ENCODE assay signal across 1 cellular context in the genomic region with DNA sequence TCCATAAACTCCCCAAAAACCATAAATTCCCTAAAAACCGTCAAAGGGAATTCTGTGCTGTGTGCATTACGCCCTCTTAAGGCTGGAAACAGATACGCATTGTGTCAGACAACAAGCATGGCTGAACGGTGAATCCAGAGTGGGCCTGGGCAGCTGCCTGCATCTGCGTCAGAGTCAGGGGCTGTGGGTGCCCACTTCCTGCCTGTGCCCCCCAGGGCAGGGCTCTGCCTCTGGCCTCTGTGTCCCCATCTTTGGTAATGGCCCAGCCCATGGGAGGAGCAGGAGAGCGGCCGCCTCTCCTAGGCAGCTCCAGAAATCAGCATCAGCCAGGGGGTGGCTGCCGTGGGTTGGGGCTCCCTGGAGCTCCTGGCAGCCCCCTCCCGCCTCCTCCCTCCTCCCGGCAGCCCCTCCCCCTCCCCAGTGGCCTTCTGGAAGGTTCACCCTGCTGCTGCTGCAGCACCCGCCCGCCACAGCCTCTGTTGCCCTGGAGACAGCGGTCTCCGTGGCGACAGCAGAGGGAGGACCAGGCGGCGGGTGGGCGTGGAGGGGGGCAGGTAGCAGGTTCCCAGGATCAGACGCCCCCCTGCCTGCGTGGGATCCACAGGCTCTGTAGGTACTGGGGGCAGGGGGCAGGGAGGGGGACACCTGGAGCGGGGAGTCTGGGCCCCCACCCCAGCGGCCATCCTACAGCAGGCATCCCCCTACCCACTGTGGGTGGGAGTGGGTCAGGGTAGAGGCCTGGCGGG.
TF ChIP-seq lines count a peak whose summit lies in the region.

No MANE protein-coding gene starts in this region.

TF ChIP-seq in HepG2, 621 proteins besides CTCF, POLR2A, EP300 and RAD21 (continued from another document):
- peak; percentile 61 for TF ChIP-seq STAG1 (CRISPR knock-in tag; IDR thresholded peaks at IDR 0.05)
